In genomic region chr12:126107659-126108058, GRCh38 we compare ENCODE assay signal across 23 cellular contexts.
"Had no signal": no experiment of that assay in that cellular context is flagged by ENCODE, and none has a peak within 500 bp of the region (broad histone marks: within the 10 kb centered on the region; RNA-seq: fewer than 3 reads in every experiment).

No MANE protein-coding gene starts in this region.

- H3K36me3 ChIP-seq: left lung, lower lobe of right lung, right atrium auricular region, right lobe of liver, tibial nerve, uterus had no signal

- H3K4me3 ChIP-seq: left lung, lower lobe of right lung, right atrium auricular region, right lobe of liver, smooth muscle cell, tibial nerve, uterus had no signal

- H3K4me2 ChIP-seq: smooth muscle cell had no signal

- H3K27me3 ChIP-seq: left lung, right atrium auricular region, right lobe of liver, tibial nerve, uterus had no signal

- H3K9ac ChIP-seq: parathyroid adenoma had no signal

- H3K4me1 ChIP-seq: left lung, lower lobe of right lung, parathyroid adenoma, right atrium auricular region, right lobe of liver, tibial nerve, uterus had no signal

- H3K27ac ChIP-seq: left lung, lower lobe of right lung, parathyroid adenoma, right atrium auricular region, right lobe of liver, tibial nerve, uterus had no signal

- DNase-seq: hippocampal formation; immature natural killer cell; kidney; left colon; left lung; lower lobe of right lung; mammary epithelial cell; mesenchymal stem cell; naive thymus-derived CD8-positive, alpha-beta T cell; nucleus accumbens; right lobe of liver; stimulated activated CD4-positive, alpha-beta T cell treated with anti-CD3 and anti-CD28 coated beads, Interleukin-1b, Interleukin-23, amount 100 ng/mL, for 48 hours; stimulated activated CD4-positive, alpha-beta T cell treated with anti-CD3 and anti-CD28 coated beads, Interleukin-2, amount 100 ng/mL, for 48 hours; stimulated activated CD4-positive, alpha-beta T cell treated with anti-CD3 and anti-CD28 coated beads, Interleukin-4, amount 100 ng/mL, for 4 hours; stimulated activated CD8-positive, alpha-beta memory T cell treated with anti-CD3 and anti-CD28 coated beads, Interleukin-4, amount 100 ng/mL, for 48 hours; stimulated activated naive CD4-positive, alpha-beta T cell treated with Interleukin-2 at 50 U/mL for 16 hours; stimulated activated naive CD8-positive, alpha-beta T cell treated with anti-CD3 and anti-CD28 coated beads, Interleukin-15, amount 100 ng/mL, for 72 hours; substantia nigra; uterus had no signal

- H3K9me3 ChIP-seq: left lung, lower lobe of right lung, right atrium auricular region, right lobe of liver, tibial nerve, uterus had no signal

- H2AFZ ChIP-seq: parathyroid adenoma had no signal
